Comparison of ENCODE assay signal across 26 cellular contexts in genomic region chr11:24264868-24265267, GRCh38.
"Had no signal": no experiment of that assay in that cellular context is flagged by ENCODE, and none has a peak within 500 bp of the region (broad histone marks: within the 10 kb centered on the region; RNA-seq: fewer than 3 reads in every experiment).

No MANE protein-coding gene starts in this region.

- H3K9me2 ChIP-seq: SK-N-SH had no signal

- H3K4me2 ChIP-seq: SK-N-SH had no signal

- H3K27ac Mint-ChIP-seq: IgD-negative memory B cell; T-cell; T-helper 1 cell treated with Interleukin-12 subunit alpha and Interleukin-12 subunit beta and Interleukin-4 antibody, amounts not matched to agents 30 μg/mL and 1 μg/mL, for 36 hours had no signal

- DNase-seq: Karpas-422; KG1; MM.1S; NCI-H1092 treated with DMSO at 0.1 percent for 48 hours; NCI-H1436; NCI-H187; NCI-H2029; NCI-H2081 treated with DMSO at 0.1 percent for 48 hours; NCI-H2171; NCI-H226; NCI-H446; NCI-H510A; NCI-H524 treated with DMSO at 0.1 percent for 48 hours; NCI-H69; NCI-H774; NK-92 treated with Interleukin-12 subunit alpha and Interleukin-12 subunit beta, amount 100 ng/mL, for 24 hours; Right ventricle myocardium superior; RPMI8226; SIG-M5; SK-N-SH; SW 1271; T-cell had no signal

- H3K36me3 Mint-ChIP-seq: IgD-negative memory B cell, T-cell had no signal

- H3K27me3 Mint-ChIP-seq: IgD-negative memory B cell, T-cell had no signal

- H3K27me3 ChIP-seq: SJSA1 had no signal

- ATAC-seq: T-cell had no signal

- FAIRE-seq: RCC 7860 had no signal

- H3K4me3 ChIP-seq: SJSA1 had no signal

- H3K27ac ChIP-seq: SJSA1 had no signal

- H3K4me3 Mint-ChIP-seq: IgD-negative memory B cell; T-cell; T-helper 1 cell treated with Interleukin-12 subunit alpha and Interleukin-12 subunit beta and Interleukin-4 antibody, amounts not matched to agents 30 μg/mL and 1 μg/mL, for 36 hours had no signal

- H3K9me3 ChIP-seq: SJSA1, SK-N-SH had no signal

- H3K4me1 Mint-ChIP-seq: IgD-negative memory B cell, T-cell had no signal

- H3K4me1 ChIP-seq: SJSA1 had no signal

- H3K9ac ChIP-seq: SK-N-SH had no signal

- H3K9me3 Mint-ChIP-seq: T-helper 1 cell treated with Interleukin-12 subunit alpha and Interleukin-12 subunit beta and Interleukin-4 antibody, amounts not matched to agents 30 μg/mL and 1 μg/mL, for 36 hours had no signal

- H3K36me3 ChIP-seq: SJSA1 had no signal
